ENCODE assay signal across 2 cellular contexts in genomic region chr2:218995561-218995960, GRCh38.
TF ChIP-seq lines count a peak whose summit lies in the region.

No MANE protein-coding gene starts in this region.

TF ChIP-seq in SK-N-SH, 30 proteins besides CTCF, POLR2A, EP300 and RAD21 (continued from another document):
- no peak for TF ChIP-seq TEAD4 (IDR thresholded peaks at IDR 0.05; ENCODE audit: borderline replicate concordance, insufficient read depth)
- TF ChIP-seq YY1 (IDR thresholded peaks at IDR 0.05; ENCODE audit: low read depth) = no peak
- no peak for TF ChIP-seq FOSL2 (IDR thresholded peaks at IDR 0.05; ENCODE audit: borderline replicate concordance, low read depth)
- TF ChIP-seq POLR2AphosphoS5 (IDR thresholded peaks at IDR 0.05; ENCODE audit: low read depth, low read length) = no peak
- no peak for TF ChIP-seq SIN3A (IDR thresholded peaks at IDR 0.05; ENCODE audit: borderline replicate concordance, low read depth, low read length)
- no peak for TF ChIP-seq EZH2phosphoT487 (IDR thresholded peaks at IDR 0.05; ENCODE audit: borderline replicate concordance, low read depth)
- TF ChIP-seq, protein P1, sequence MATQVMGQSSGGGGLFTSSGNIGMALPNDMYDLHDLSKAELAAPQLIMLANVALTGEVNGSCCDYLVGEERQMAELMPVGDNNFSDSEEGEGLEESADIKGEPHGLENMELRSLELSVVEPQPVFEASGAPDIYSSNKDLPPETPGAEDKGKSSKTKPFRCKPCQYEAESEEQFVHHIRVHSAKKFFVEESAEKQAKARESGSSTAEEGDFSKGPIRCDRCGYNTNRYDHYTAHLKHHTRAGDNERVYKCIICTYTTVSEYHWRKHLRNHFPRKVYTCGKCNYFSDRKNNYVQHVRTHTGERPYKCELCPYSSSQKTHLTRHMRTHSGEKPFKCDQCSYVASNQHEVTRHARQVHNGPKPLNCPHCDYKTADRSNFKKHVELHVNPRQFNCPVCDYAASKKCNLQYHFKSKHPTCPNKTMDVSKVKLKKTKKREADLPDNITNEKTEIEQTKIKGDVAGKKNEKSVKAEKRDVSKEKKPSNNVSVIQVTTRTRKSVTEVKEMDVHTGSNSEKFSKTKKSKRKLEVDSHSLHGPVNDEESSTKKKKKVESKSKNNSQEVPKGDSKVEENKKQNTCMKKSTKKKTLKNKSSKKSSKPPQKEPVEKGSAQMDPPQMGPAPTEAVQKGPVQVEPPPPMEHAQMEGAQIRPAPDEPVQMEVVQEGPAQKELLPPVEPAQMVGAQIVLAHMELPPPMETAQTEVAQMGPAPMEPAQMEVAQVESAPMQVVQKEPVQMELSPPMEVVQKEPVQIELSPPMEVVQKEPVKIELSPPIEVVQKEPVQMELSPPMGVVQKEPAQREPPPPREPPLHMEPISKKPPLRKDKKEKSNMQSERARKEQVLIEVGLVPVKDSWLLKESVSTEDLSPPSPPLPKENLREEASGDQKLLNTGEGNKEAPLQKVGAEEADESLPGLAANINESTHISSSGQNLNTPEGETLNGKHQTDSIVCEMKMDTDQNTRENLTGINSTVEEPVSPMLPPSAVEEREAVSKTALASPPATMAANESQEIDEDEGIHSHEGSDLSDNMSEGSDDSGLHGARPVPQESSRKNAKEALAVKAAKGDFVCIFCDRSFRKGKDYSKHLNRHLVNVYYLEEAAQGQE (IDR thresholded peaks at IDR 0.05; ENCODE audit: low read depth, low read length) = no peak
- TF ChIP-seq NFIC (IDR thresholded peaks at IDR 0.05; ENCODE audit: borderline replicate concordance) = no peak
- TF ChIP-seq, protein P2, sequence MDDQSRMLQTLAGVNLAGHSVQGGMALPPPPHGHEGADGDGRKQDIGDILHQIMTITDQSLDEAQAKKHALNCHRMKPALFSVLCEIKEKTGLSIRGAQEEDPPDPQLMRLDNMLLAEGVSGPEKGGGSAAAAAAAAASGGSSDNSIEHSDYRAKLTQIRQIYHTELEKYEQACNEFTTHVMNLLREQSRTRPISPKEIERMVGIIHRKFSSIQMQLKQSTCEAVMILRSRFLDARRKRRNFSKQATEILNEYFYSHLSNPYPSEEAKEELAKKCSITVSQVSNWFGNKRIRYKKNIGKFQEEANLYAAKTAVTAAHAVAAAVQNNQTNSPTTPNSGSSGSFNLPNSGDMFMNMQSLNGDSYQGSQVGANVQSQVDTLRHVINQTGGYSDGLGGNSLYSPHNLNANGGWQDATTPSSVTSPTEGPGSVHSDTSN (IDR thresholded peaks at IDR 0.05) = no peak

TF ChIP-seq in SK-N-SH treated with all-trans-retinoic acid at 6 μM for 48 hours, 23 proteins besides CTCF, POLR2A, EP300 and RAD21 (continued from another document):
- TF ChIP-seq TSHZ2 (CRISPR knock-in tag; IDR thresholded peaks at IDR 0.05) (no peak), ISL1 (CRISPR knock-in tag; IDR thresholded peaks at IDR 0.05) (no peak), ZC3H10 (CRISPR knock-in tag; IDR thresholded peaks at IDR 0.05) (no peak), ESRRG (CRISPR knock-in tag; IDR thresholded peaks at IDR 0.05) (no peak), RARB (CRISPR knock-in tag; IDR thresholded peaks at IDR 0.05) (no peak), ZNF70 (CRISPR knock-in tag; IDR thresholded peaks at IDR 0.05) (no peak), TCF4 (CRISPR knock-in tag; IDR thresholded peaks at IDR 0.05; ENCODE audit: borderline replicate concordance) (no peak), GLIS3 (CRISPR knock-in tag; IDR thresholded peaks at IDR 0.05) (no peak), ZFP30 (CRISPR knock-in tag; IDR thresholded peaks at IDR 0.05) (no peak), PPARA (CRISPR knock-in tag; IDR thresholded peaks at IDR 0.05; ENCODE audit: borderline replicate concordance) (no peak), ZFP3 (CRISPR knock-in tag; IDR thresholded peaks at IDR 0.05) (no peak), TOX (CRISPR knock-in tag; IDR thresholded peaks at IDR 0.05; ENCODE audit: borderline replicate concordance) (no peak), OSR1 (CRISPR knock-in tag; IDR thresholded peaks at IDR 0.05) (no peak), ZNF565 (CRISPR knock-in tag; conservative IDR thresholded peaks at IDR 0.05; ENCODE audit: low read depth) (no peak), CSDC2 (CRISPR knock-in tag; IDR thresholded peaks at IDR 0.05) (no peak)
- TF ChIP-seq, protein P3, sequence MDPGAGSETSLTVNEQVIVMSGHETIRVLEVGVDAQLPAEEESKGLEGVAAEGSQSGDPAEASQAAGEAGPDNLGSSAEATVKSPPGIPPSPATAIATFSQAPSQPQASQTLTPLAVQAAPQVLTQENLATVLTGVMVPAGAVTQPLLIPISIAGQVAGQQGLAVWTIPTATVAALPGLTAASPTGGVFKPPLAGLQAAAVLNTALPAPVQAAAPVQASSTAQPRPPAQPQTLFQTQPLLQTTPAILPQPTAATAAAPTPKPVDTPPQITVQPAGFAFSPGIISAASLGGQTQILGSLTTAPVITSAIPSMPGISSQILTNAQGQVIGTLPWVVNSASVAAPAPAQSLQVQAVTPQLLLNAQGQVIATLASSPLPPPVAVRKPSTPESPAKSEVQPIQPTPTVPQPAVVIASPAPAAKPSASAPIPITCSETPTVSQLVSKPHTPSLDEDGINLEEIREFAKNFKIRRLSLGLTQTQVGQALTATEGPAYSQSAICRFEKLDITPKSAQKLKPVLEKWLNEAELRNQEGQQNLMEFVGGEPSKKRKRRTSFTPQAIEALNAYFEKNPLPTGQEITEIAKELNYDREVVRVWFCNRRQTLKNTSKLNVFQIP (CRISPR knock-in tag; IDR thresholded peaks at IDR 0.05; ENCODE audit: borderline replicate concordance, low read depth) = no peak
- TF ChIP-seq, protein P4, sequence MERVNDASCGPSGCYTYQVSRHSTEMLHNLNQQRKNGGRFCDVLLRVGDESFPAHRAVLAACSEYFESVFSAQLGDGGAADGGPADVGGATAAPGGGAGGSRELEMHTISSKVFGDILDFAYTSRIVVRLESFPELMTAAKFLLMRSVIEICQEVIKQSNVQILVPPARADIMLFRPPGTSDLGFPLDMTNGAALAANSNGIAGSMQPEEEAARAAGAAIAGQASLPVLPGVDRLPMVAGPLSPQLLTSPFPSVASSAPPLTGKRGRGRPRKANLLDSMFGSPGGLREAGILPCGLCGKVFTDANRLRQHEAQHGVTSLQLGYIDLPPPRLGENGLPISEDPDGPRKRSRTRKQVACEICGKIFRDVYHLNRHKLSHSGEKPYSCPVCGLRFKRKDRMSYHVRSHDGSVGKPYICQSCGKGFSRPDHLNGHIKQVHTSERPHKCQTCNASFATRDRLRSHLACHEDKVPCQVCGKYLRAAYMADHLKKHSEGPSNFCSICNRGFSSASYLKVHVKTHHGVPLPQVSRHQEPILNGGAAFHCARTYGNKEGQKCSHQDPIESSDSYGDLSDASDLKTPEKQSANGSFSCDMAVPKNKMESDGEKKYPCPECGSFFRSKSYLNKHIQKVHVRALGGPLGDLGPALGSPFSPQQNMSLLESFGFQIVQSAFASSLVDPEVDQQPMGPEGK (CRISPR knock-in tag; IDR thresholded peaks at IDR 0.05; ENCODE audit: borderline replicate concordance) = no peak
- TF ChIP-seq, protein P5, sequence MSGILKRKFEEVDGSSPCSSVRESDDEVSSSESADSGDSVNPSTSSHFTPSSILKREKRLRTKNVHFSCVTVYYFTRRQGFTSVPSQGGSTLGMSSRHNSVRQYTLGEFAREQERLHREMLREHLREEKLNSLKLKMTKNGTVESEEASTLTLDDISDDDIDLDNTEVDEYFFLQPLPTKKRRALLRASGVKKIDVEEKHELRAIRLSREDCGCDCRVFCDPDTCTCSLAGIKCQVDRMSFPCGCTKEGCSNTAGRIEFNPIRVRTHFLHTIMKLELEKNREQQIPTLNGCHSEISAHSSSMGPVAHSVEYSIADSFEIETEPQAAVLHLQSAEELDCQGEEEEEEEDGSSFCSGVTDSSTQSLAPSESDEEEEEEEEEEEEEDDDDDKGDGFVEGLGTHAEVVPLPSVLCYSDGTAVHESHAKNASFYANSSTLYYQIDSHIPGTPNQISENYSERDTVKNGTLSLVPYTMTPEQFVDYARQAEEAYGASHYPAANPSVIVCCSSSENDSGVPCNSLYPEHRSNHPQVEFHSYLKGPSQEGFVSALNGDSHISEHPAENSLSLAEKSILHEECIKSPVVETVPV (CRISPR knock-in tag; IDR thresholded peaks at IDR 0.05) = no peak
